ENCODE assay signal across 21 cellular contexts in the genomic region with DNA sequence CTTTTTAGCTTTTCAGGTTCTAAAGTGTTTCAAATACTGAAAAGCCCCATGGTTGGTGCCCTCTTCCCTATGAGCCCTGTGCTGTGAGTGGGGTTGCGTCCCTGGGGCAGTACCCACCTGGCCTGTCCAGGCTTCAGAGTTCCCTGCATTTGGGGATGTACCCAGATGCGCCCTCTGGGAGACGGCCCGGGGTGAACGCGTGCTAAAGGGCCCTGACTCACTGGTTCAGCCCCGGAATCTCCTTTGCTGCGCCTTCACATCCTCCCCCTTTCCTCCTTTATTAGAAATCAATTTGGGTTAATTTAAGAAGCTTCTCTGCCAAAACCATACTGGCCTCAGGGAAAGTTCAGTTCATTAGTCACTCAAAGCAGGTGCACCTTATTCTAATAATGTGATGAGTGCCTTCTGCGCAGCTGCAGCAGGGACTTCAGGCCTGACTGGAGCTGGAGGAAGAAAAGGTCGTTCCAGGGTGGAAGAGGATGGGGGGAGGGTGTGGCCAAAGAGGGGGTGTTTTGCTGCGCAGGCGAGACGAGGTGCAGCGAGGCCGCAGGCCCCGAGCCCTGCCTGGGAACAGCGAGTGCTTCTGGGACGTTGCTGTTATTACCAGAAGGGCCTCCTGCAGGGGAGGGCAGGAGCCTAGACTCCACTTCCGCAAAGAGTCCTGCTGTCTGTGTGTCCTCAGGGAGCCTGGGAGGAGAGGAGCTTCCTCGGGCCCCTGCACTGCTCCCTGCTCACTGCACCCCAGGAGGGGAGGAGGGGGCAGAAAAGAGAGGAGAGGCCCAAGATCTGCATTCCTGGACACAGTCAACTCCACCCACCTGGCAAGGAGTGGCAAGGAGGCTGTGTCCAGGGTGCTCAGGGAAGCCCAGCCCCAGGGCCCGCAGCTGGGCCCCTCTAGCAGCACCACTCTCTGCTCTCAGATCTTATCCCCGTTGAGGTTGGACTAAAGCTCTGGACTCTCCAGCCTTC.
DNase-seq lines count a peak whose midpoint lies in the region; ATAC-seq lines count a peak whose summit lies in the region.
"Had no signal": no experiment of that assay in that cellular context is flagged by ENCODE, and none has a peak within 500 bp of the region (broad histone marks: within the 10 kb centered on the region; RNA-seq: fewer than 3 reads in every experiment).

No MANE protein-coding gene starts in this region.

- no peaks in the 10 kb centered on the region for H3K4me1 Mint-ChIP-seq in activated CD4-positive, alpha-beta memory T cell treated with anti-CD3 and anti-CD28 coated beads, Interleukin-2, amount 10 ng/mL, durations not matched to agents 7 days and 5 days

- no peaks in the 10 kb centered on the region for H3K36me3 Mint-ChIP-seq in activated CD4-positive, alpha-beta memory T cell treated with anti-CD3 and anti-CD28 coated beads, Interleukin-2, amount 10 ng/mL, durations not matched to agents 7 days and 5 days (ENCODE audit: low read depth)

- H3K27me3 Mint-ChIP-seq in activated CD4-positive, alpha-beta memory T cell treated with anti-CD3 and anti-CD28 coated beads, Interleukin-2, amount 10 ng/mL, durations not matched to agents 7 days and 5 days: no peaks in the 10 kb centered on the region

- no peaks in the 10 kb centered on the region for H3K9me3 Mint-ChIP-seq in activated CD4-positive, alpha-beta memory T cell treated with anti-CD3 and anti-CD28 coated beads, Interleukin-2, amount 10 ng/mL, durations not matched to agents 7 days and 5 days

- ATAC-seq in sciatic nerve: peak; percentile 90
- ATAC-seq in GM18873 (IDR thresholded peaks at IDR 0.05; ENCODE audit: low FRiP score, unreplicated experiment): no peak

- intact Hi-C loops in sciatic nerve (cut with DNase I): no loop called here

- no peak overlapping the region for H3K27ac Mint-ChIP-seq in activated CD4-positive, alpha-beta memory T cell treated with anti-CD3 and anti-CD28 coated beads, Interleukin-2, amount 10 ng/mL, durations not matched to agents 7 days and 5 days
- H3K27ac Mint-ChIP-seq: HFFc6 had no signal

- POLR2A ChIA-PET in activated CD4-positive, alpha-beta memory T cell treated with anti-CD3 and anti-CD28 coated beads, Interleukin-2, amount 10 ng/mL, durations not matched to agents 7 days and 5 days (lab: Charles Lee): no interaction called here

- peak; percentile 47 to 78 (median 59) for DNase-seq in NCI-H1417 (lab: John Stamatoyannopoulos, UW)
- no peak for DNase-seq in NCI-H1417 treated with DMSO at 0.1 percent for 48 hours (lab: John Stamatoyannopoulos, UW)
- peak; percentile 41 for DNase-seq in NCI-H510A (lab: John Stamatoyannopoulos, UW)
- peak; percentile 51 for DNase-seq in islet precursor cell
- DNase-seq in sciatic nerve (ENCODE audit: low spot score): no peak
- DNase-seq in activated CD4-positive, alpha-beta memory T cell treated with anti-CD3 and anti-CD28 coated beads, Interleukin-2, amount 10 ng/mL, durations not matched to agents 7 days and 5 days: no peak
- DNase-seq in stimulated activated CD4-positive, alpha-beta T cell treated with anti-CD3 and anti-CD28 coated beads, Interleukin-4, amount 100 ng/mL, for 1 hour: no peak
- DNase-seq: 8988T; activated CD4-positive, alpha-beta T cell treated with anti-CD3 and anti-CD28 coated beads for 48 hours; activated CD8-positive, alpha-beta memory T cell treated with anti-CD3 and anti-CD28 coated beads, Interleukin-2, amount 50 U/mL, for 48 hours; activated gamma-delta T cell treated with Interleukin-2 at 50 U/mL for 16 hours; amygdala; C1 segment of cervical spinal cord; HFFc6; NCI-H187; NCI-H69; PC-9; small intestine; stimulated activated CD4-positive, alpha-beta T cell treated with anti-CD3 and anti-CD28 coated beads, Interleukin-4, amount 100 ng/mL, for 4 hours; stimulated activated CD8-positive, alpha-beta memory T cell treated with anti-CD3 and anti-CD28 coated beads, Interleukin-4, amount 100 ng/mL, for 48 hours had no signal

- no peak overlapping the region for H3K4me3 Mint-ChIP-seq in activated CD4-positive, alpha-beta memory T cell treated with anti-CD3 and anti-CD28 coated beads, Interleukin-2, amount 10 ng/mL, durations not matched to agents 7 days and 5 days
- H3K4me3 Mint-ChIP-seq: HFFc6 had no signal

- CTCF ChIA-PET in activated CD4-positive, alpha-beta memory T cell treated with anti-CD3 and anti-CD28 coated beads, Interleukin-2, amount 10 ng/mL, durations not matched to agents 7 days and 5 days (lab: Charles Lee): no interaction called here

Comparison
In these comparisons a context has a peak if more than half of its experiments do, and no peak if none do; other contexts are left out.
1. DNase-seq: peak in NCI-H1417 (3 of 3), NCI-H510A (single experiment) and islet precursor cell (single experiment); none in NCI-H1417 treated with DMSO at 0.1 percent for 48 hours (single experiment), sciatic nerve (single experiment), activated CD4-positive, alpha-beta memory T cell treated with anti-CD3 and anti-CD28 coated beads, Interleukin-2, amount 10 ng/mL, durations not matched to agents 7 days and 5 days (single experiment) and stimulated activated CD4-positive, alpha-beta T cell treated with anti-CD3 and anti-CD28 coated beads, Interleukin-4, amount 100 ng/mL, for 1 hour (single experiment).